In the genomic region with DNA sequence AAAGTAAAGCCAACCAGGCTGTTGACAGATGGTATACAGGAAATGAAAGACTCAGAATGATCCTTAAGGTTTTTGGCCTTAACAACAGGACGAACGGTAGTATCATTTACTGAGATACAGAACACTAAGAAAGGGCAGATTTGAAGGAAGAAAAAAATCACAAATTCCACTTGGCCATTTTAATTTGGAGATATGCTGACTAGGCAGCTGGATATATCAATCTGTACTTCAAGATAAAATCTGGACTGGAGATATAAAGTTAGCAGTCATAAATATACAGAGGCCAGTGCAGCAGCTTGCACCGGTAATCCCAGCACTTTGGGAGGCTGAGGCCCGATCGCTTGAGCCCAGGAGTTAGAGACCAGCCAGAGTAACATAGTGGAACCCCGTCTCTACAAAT, we compare ENCODE assay signal across 1 cellular context.
TF ChIP-seq lines count a peak whose summit lies in the region.

No MANE protein-coding gene starts in this region.

TF ChIP-seq in GM23338, 12 proteins besides CTCF, POLR2A, EP300 and RAD21 (continued from another document):
- TF ChIP-seq REST (IDR thresholded peaks at IDR 0.05; ENCODE audit: unreplicated experiment) (no peak), JUNB (IDR thresholded peaks at IDR 0.05; ENCODE audit: unreplicated experiment) (no peak), ZNF114 (CRISPR knock-in tag; IDR thresholded peaks at IDR 0.05) (no peak), CREB1 (CRISPR knock-in tag; IDR thresholded peaks at IDR 0.05; ENCODE audit: low read depth) (no peak), EZH2 (IDR thresholded peaks at IDR 0.05; ENCODE audit: low read depth, unreplicated experiment) (no peak), POLR2AphosphoS5 (IDR thresholded peaks at IDR 0.05; ENCODE audit: low read depth) (no peak), EZH2phosphoT487 (IDR thresholded peaks at IDR 0.05; ENCODE audit: unreplicated experiment) (no peak), ZNF331 (CRISPR knock-in tag; IDR thresholded peaks at IDR 0.05; ENCODE audit: low read depth) (no peak), STAT1 (IDR thresholded peaks at IDR 0.05; ENCODE audit: unreplicated experiment) (no peak)
- TF ChIP-seq, protein P1, sequence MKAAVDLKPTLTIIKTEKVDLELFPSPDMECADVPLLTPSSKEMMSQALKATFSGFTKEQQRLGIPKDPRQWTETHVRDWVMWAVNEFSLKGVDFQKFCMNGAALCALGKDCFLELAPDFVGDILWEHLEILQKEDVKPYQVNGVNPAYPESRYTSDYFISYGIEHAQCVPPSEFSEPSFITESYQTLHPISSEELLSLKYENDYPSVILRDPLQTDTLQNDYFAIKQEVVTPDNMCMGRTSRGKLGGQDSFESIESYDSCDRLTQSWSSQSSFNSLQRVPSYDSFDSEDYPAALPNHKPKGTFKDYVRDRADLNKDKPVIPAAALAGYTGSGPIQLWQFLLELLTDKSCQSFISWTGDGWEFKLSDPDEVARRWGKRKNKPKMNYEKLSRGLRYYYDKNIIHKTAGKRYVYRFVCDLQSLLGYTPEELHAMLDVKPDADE (IDR thresholded peaks at IDR 0.05), result no peak
